In genomic region chr3:43779850-43780249, GRCh38 we compare ENCODE assay signal across 20 cellular contexts.
"Had no signal": no experiment of that assay in that cellular context is flagged by ENCODE, and none has a peak within 500 bp of the region (broad histone marks: within the 10 kb centered on the region; RNA-seq: fewer than 3 reads in every experiment).

No MANE protein-coding gene starts in this region.

- DNase-seq: Karpas-422, KG1, MG63, NCI-H1092, NCI-H1105 treated with DMSO at 0.1 percent for 48 hours, NCI-H1436, NCI-H187, NCI-H2029, NCI-H2081 treated with DMSO at 0.1 percent for 48 hours, NCI-H2171, NCI-H226, NCI-H446, NCI-H510A, NCI-H524 treated with DMSO at 0.1 percent for 48 hours, NCI-H69, NCI-H774, Right ventricle myocardium superior, RPMI8226, SIG-M5, SK-N-SH had no signal
